1 cellular context compared by ENCODE assay signal in genomic region chr6:162678896-162679295, GRCh38. TPM values are rescaled to one million over a fixed set of nuclear protein-coding genes. Genes with fewer than 3 reads are reported as not detected.
"Had no signal": no experiment of that assay in that cellular context is flagged by ENCODE, and none has a peak within 500 bp of the region (broad histone marks: within the 10 kb centered on the region; RNA-seq: fewer than 3 reads in every experiment).

No MANE protein-coding gene starts in this region.

RNA-seq across cellular contexts. Expression of gene PACRG, which starts 48.9 kb away (rescaled TPM):
- polyA plus RNA-seq: GM12878 had no signal
